9 cellular contexts compared by ENCODE assay signal in genomic region chr6:136920858-136921520, GRCh38. TPM values are rescaled to one million over a fixed set of nuclear protein-coding genes. Genes with fewer than 3 reads are reported as not detected.
DNase-seq lines count a peak whose midpoint lies in the region; ATAC-seq, FAIRE-seq and TF ChIP-seq lines count a peak whose summit lies in the region.
"Had no signal": no experiment of that assay in that cellular context is flagged by ENCODE, and none has a peak within 500 bp of the region (broad histone marks: within the 10 kb centered on the region; RNA-seq: fewer than 3 reads in every experiment).

No MANE protein-coding gene starts in this region.

- DNase-seq in DMS153 treated with DMSO at 0.1 percent for 48 hours (lab: John Stamatoyannopoulos, UW; ENCODE audit: unreplicated experiment) (peak; percentile 27), DMS153 (lab: John Stamatoyannopoulos, UW) (no peak), LoVo (ENCODE audit: low spot score) (peak; percentile 5), GM12878 (ENCODE audit: low read depth, low spot score) (no peak), left colon (peak; percentile 34 to 50), suprapubic skin (ENCODE audit: low spot score in 2 of 2) (no peak)

- H3K9me3 ChIP-seq in GM12878 (replicated peaks; ENCODE audit: control insufficient read depth, insufficient read depth, low read length): no peaks in the 10 kb centered on the region
- H3K9me3 ChIP-seq in suprapubic skin: no peaks in the 10 kb centered on the region

- RAD21 ChIA-PET in GM12878 (lab: Charles Lee; ENCODE audit: unreplicated experiment): no interaction called here

- H3K36me3 ChIP-seq in GM12878 (ENCODE audit: control insufficient read depth in 2 of 2, insufficient read depth in 2 of 2, low read length in 1 of 2) (no peaks in the 10 kb centered on the region), suprapubic skin (no peaks in the 10 kb centered on the region)

- H3K4me3 ChIP-seq in GM12878 (peak overlapping the region; percentile 67), suprapubic skin (peak overlapping the region; percentile 61)

- intact Hi-C loops in GM12878 (cut with micrococcal nuclease; ENCODE audit: unreplicated experiment): loop anchor here (5.0 to 10.0 kb wide), 2 partner anchors 79 to 336 kb away; no protein-coding TSS in a partner anchor
- intact Hi-C loops in left colon (cut with DNase I, micrococcal nuclease): no loop called here

- SMC1A ChIA-PET in GM12878 (lab: Charles Lee; ENCODE audit: uncharacterized antibody, unreplicated experiment): no interaction called here

- H3K27ac ChIP-seq in GM12878 (ENCODE audit: control insufficient read depth, insufficient read depth) (no peak overlapping the region), suprapubic skin (no peak overlapping the region)

- no TSS peak for BruUV-seq in GM12878 (replicated peaks; lab: Mats Ljungman, UMichigan)

- no peak overlapping the region; the same call in 1 of the 2 replicates for H3K9ac ChIP-seq in GM12878 (ENCODE audit: control insufficient read depth, insufficient read depth, low read length)

- ATAC-seq in GM12878 (peak; percentile 50), left colon (peak; percentile 77), GM19467 (IDR thresholded peaks at IDR 0.05; ENCODE audit: unreplicated experiment) (no peak), HG02798 (IDR thresholded peaks at IDR 0.05; ENCODE audit: poor library complexity, unreplicated experiment) (no peak)

- H3K79me2 ChIP-seq in GM12878 (ENCODE audit: control insufficient read depth, insufficient read depth, low read length): no peaks in the 10 kb centered on the region

- in situ Hi-C loops in GM12878 (cut with MboI): no loop called here

- TF ChIP-seq EP300 in GM12878 (IDR thresholded peaks at IDR 0.05; ENCODE audit: borderline replicate concordance in 1 of 2, control insufficient read depth in 1 of 2, low read depth in 2 of 2, low read length in 2 of 2): no peak
- no peak for TF ChIP-seq EP300 in suprapubic skin (IDR thresholded peaks at IDR 0.05)

- H4K20me1 ChIP-seq in GM12878 (ENCODE audit: control insufficient read depth, insufficient read depth): no peaks in the 10 kb centered on the region

- peak; percentile 41 for FAIRE-seq in GM12878 (lab: Jason Lieb, UNC)
- FAIRE-seq: A204.1 had no signal

- peak overlapping the region; percentile 98 for H3K4me2 ChIP-seq in GM12878 (ENCODE audit: control insufficient read depth, insufficient read depth)

- H2AFZ ChIP-seq in GM12878 (ENCODE audit: control insufficient read depth, low read depth, low read length): peak overlapping the region; percentile 37

- TF ChIP-seq POLR2A in GM12878 (IDR thresholded peaks at IDR 0.05; ENCODE audit: low read depth, low read length) (no peak), suprapubic skin (IDR thresholded peaks at IDR 0.05) (no peak)

- TF ChIP-seq CTCF in GM12878 (IDR thresholded peaks at IDR 0.05 in 2 of 3, conservative IDR thresholded peaks at IDR 0.05 in 1 of 3; ENCODE audit: control insufficient read depth in 2 of 3, extremely low read depth in 1 of 3, insufficient read depth in 1 of 3, low read depth in 3 of 3, low read length in 3 of 3) (no peak), suprapubic skin (IDR thresholded peaks at IDR 0.05) (no peak)

- H3K27me3 ChIP-seq in GM12878 (replicated peaks in 1 of 2; ENCODE audit: control insufficient read depth in 2 of 2, insufficient read depth in 2 of 2, low read length in 1 of 2) (peaks cover 16 to 28% of the 10 kb centered on the region in 2 experiments), suprapubic skin (peaks cover 48% of the 10 kb centered on the region)

- CTCF ChIA-PET in GM12878 (lab: Yijun Ruan, JAX): interaction anchor here (1.5 kb wide), 1 partner anchor 277 kb away, joined by 6 read pairs; no protein-coding TSS in a partner anchor

- TF ChIP-seq RAD21 in GM12878 (IDR thresholded peaks at IDR 0.05; ENCODE audit: insufficient read depth, low read depth, low read length): no peak

- POLR2A ChIA-PET in GM12878 (lab: Charles Lee): interaction anchor here (0.6 kb wide), 1 partner anchor 165 kb away, joined by 4 read pairs; no protein-coding TSS in a partner anchor

- 28% methylated on average over 40 of the region's 41 CpGs for WGBS in GM12878 (ENCODE audit: insufficient coverage, insufficient replicate concordance, low lambda C conversion rate, missing lambda C conversion rate)
- 2% methylated on average over 39 of the region's 41 CpGs for WGBS in suprapubic skin

- H3K4me1 ChIP-seq in GM12878 (ENCODE audit: control insufficient read depth, insufficient read depth, low read length): peaks cover 19% of the 10 kb centered on the region
- peaks cover 34% of the 10 kb centered on the region for H3K4me1 ChIP-seq in suprapubic skin

TF ChIP-seq in GM12878, 131 proteins besides CTCF, POLR2A, EP300 and RAD21:
- 0 out of 2 replicates have a peak, but pooled peaks have one; percentile 17 for TF ChIP-seq RELB (IDR thresholded peaks at IDR 0.05; ENCODE audit: low read depth)
- no peak for TF ChIP-seq JUND (IDR thresholded peaks at IDR 0.05; ENCODE audit: low read depth, low read length)
- no peak for TF ChIP-seq TCF7 (IDR thresholded peaks at IDR 0.05; ENCODE audit: borderline replicate concordance)
- TF ChIP-seq TCF3 (IDR thresholded peaks at IDR 0.05; ENCODE audit: borderline replicate concordance, insufficient read depth, low read depth, low read length): no peak
- no peak for TF ChIP-seq TCF12 (IDR thresholded peaks at IDR 0.05; ENCODE audit: low read depth, low read length)
- peak; percentile 37; the same call in 1 of the 2 replicates for TF ChIP-seq EZH2 (IDR thresholded peaks at IDR 0.05; ENCODE audit: borderline replicate concordance, control insufficient read depth, low read depth, low read length)
- no peak for TF ChIP-seq MYB (IDR thresholded peaks at IDR 0.05; ENCODE audit: borderline replicate concordance, low read depth, low read length)
- peak in 1 of 2 experiments; percentile 23; a peak in 1 of 4 replicates for TF ChIP-seq IKZF2 (IDR thresholded peaks at IDR 0.05)
- TF ChIP-seq IKZF1 (conservative IDR thresholded peaks at IDR 0.05): 0 out of 2 replicates have a peak, but pooled peaks have one; percentile 23

RNA-seq across cellular contexts. Expression of gene SLC35D3, which starts 1.1 kb away (rescaled TPM):
- total RNA-seq in GM12878 (2013; cell fraction: nucleolus; rRNA removed): not detected in 2 replicates
- total RNA-seq in GM12878 (2014; rRNA removed) (not detected in 2 replicates), GM12878 (2014; rRNA removed; fragmentation: Illumina TruSeq; extraction: Trizol) (not detected in 2 replicates), GM12878 (2021) (not detected in 2 replicates), left colon (under 1 TPM; 0.28 to 0.34 TPM), suprapubic skin (under 1 TPM in 1 of 4 donors, not detected in 3; 0.18 TPM)
- polyA plus RNA-seq in GM12878 (2011; ENCODE audit: low read depth): not detected
- polyA plus RNA-seq in GM12878 (2011; rRNA removed) (not detected in 2 replicates), GM12878 (2014; fragmentation: Illumina TruSeq; extraction: Trizol) (not detected in 2 replicates), GM12878 (2014; fragmentation: Nextera tagmentation; extraction: Ambion mirVana) (not detected), GM12878 (2014; rRNA removed) (not detected in 2 replicates), GM12878 (2016; fragmentation: Nextera tagmentation; extraction: Ambion mirVana) (not detected)
- 0.02 TPM in 1 of 2 replicates, not detected in the other for polyA plus RNA-seq in GM12878 (2011; cell fraction: cytosol; rRNA removed)
- polyA plus RNA-seq in GM12878 (2011; cell fraction: nucleus; rRNA removed): not detected in 2 replicates
- not detected in 2 replicates for polyA plus RNA-seq in GM12878 (2012)
- not detected in 2 replicates for polyA minus RNA-seq in GM12878 (2011; rRNA and poly(A)+ RNA removed)
- not detected in 2 replicates for polyA minus RNA-seq in GM12878 (2011; cell fraction: cytosol; rRNA and poly(A)+ RNA removed)
- 0.19 TPM in 1 of 2 replicates, not detected in the other for polyA minus RNA-seq in GM12878 (2011; cell fraction: nucleus; rRNA and poly(A)+ RNA removed)

Comparison
In these comparisons a context has a peak if more than half of its experiments do, and no peak if none do; other contexts are left out.
1. DNase-seq: peak in DMS153 treated with DMSO at 0.1 percent for 48 hours (single experiment), LoVo (single experiment) and left colon (2 of 2); none in DMS153 (single experiment), GM12878 (single experiment) and suprapubic skin (0 of 2).
2. ATAC-seq: peak in GM12878 (single experiment) and left colon (single experiment); none in GM19467 (single experiment) and HG02798 (single experiment).